8 cellular contexts compared by ENCODE assay signal in genomic region chr6:41039060-41039998, GRCh38. TPM values are rescaled to one million over a fixed set of nuclear protein-coding genes. Genes with fewer than 3 reads are reported as not detected.
DNase-seq lines count a peak whose midpoint lies in the region; ATAC-seq, FAIRE-seq and TF ChIP-seq lines count a peak whose summit lies in the region.

A gene with protein sequence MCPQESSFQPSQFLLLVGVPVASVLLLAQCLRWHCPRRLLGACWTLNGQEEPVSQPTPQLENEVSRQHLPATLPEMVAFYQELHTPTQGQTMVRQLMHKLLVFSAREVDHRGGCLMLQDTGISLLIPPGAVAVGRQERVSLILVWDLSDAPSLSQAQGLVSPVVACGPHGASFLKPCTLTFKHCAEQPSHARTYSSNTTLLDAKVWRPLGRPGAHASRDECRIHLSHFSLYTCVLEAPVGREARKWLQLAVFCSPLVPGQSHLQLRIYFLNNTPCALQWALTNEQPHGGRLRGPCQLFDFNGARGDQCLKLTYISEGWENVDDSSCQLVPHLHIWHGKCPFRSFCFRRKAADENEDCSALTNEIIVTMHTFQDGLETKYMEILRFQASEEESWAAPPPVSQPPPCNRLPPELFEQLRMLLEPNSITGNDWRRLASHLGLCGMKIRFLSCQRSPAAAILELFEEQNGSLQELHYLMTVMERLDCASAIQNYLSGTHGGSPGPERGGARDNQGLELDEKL (minus strand): TSS chr6:41039221. CDS start chr6:41035074, 4,147 bp downstream.

- DNase-seq in DMS53 treated with DMSO at 0.1 percent for 48 hours (lab: John Stamatoyannopoulos, UW; ENCODE audit: unreplicated experiment) (peak; percentile 72), T-cell (peak in 29 of 34 experiments; percentile 12 to 56 (median 43)), K562 (ENCODE audit: extremely low read depth in 1 of 4, low spot score in 3 of 4) (peak; percentile 70 to 82 (median 80)), islet precursor cell (peak; percentile 73), dedifferentiated amniotic fluid mesenchymal stem cell (ENCODE audit: extremely low spot score) (no peak)
- DNase-seq in stimulated activated CD8-positive, alpha-beta memory T cell treated with anti-CD3 and anti-CD28 coated beads, Interleukin-12 subunit alpha, Interleukin-12 subunit beta, amount 100 ng/mL, for 1 hour (ENCODE audit: low read depth), result peak; percentile 37

- H3K36me3 ChIP-seq in HUES48 (ENCODE audit: control insufficient read depth, insufficient read depth, low read length) (no peaks in the 10 kb centered on the region), K562 (ENCODE audit: control insufficient read depth, insufficient read depth, low read length) (no peaks in the 10 kb centered on the region)

- no peak for TF ChIP-seq POLR2A in K562 (conservative IDR thresholded peaks at IDR 0.05)

- H3K9me1 ChIP-seq in K562 (ENCODE audit: control insufficient read depth, insufficient read depth, low read length), result peaks cover 3% of the 10 kb centered on the region

- H3K79me2 ChIP-seq in K562 (ENCODE audit: control insufficient read depth, insufficient read depth, low read length), result no peaks in the 10 kb centered on the region

- TF ChIP-seq EP300 in K562 (IDR thresholded peaks at IDR 0.05; ENCODE audit: low read length), result no peak

- CTCF ChIA-PET in T-cell (lab: Charles Lee) (interaction anchor here (0.6 to 2.0 kb wide), 3 partner anchors 11 to 1174 kb away, joined by 3 to 7 read pairs (median 3); no protein-coding TSS in a partner anchor), K562 (lab: Yijun Ruan, JAX; ENCODE audit: low intra/inter-chr PET ratio) (interaction anchor here (0.7 to 1.5 kb wide), 3 partner anchors 11 to 1174 kb away, joined by 3 to 4 read pairs (median 3); no protein-coding TSS in a partner anchor)

- no peak within 1 kb of the TSS for H3K4me3 Mint-ChIP-seq in T-cell

- H3K27ac ChIP-seq in HUES48 (ENCODE audit: low read depth, low read length) (peak within 1 kb of the TSS; percentile 67), K562 (ENCODE audit: extremely low read depth, low read depth, low read length) (no peak within 1 kb of the TSS)

- 42% methylated on average over 10 of the region's 10 CpGs for WGBS in K562 (ENCODE audit: insufficient coverage, low coverage, missing lambda C conversion rate)

- H3K4me2 ChIP-seq in K562 (ENCODE audit: insufficient read depth, low read length), result no peak within 1 kb of the TSS

- POLR2A ChIA-PET in T-cell (lab: Charles Lee), result no interaction called here
- POLR2A ChIA-PET in K562 (lab: Yijun Ruan, JAX), result interaction anchor here (0.6 to 1.5 kb wide), 4 partner anchors 16 to 1781 kb away, joined by 3 to 4 read pairs (median 3); no protein-coding TSS in a partner anchor

- H3K9me3 Mint-ChIP-seq in T-cell, result no peaks in the 10 kb centered on the region

- no TSS peak for BruUV-seq in K562 (replicated peaks; lab: Mats Ljungman, UMichigan)

- TF ChIP-seq RAD21 in K562 (CRISPR knock-in tag; conservative IDR thresholded peaks at IDR 0.05 in 1 of 2, IDR thresholded peaks at IDR 0.05 in 1 of 2), result peak; percentile 42 to 66

- H3K9me3 ChIP-seq in HUES48 (ENCODE audit: control insufficient read depth, insufficient read depth, low read length) (no peaks in the 10 kb centered on the region), K562 (replicated peaks; ENCODE audit: control insufficient read depth, insufficient read depth, low read depth, low read length) (no peaks in the 10 kb centered on the region)

- intact Hi-C loops in K562 (cut with micrococcal nuclease), result no loop called here

- H3K27me3 ChIP-seq in HUES48 (ENCODE audit: control insufficient read depth, insufficient read depth, low read length), result no peaks in the 10 kb centered on the region
- H3K27me3 ChIP-seq in K562 (ENCODE audit: control insufficient read depth in 2 of 2, insufficient read depth in 2 of 2, low read length in 2 of 2), result peaks cover 0 to 13% of the 10 kb centered on the region in 2 experiments; a peak in 1 of 5 replicates

- peak; percentile 55 to 74 (median 65) for ATAC-seq in T-cell (replicated peaks in 1 of 4)
- ATAC-seq in K562, result peak; percentile 87
- ATAC-seq in HG03520 (IDR thresholded peaks at IDR 0.05; ENCODE audit: unreplicated experiment), result no peak

- H3K4me1 ChIP-seq in HUES48 (ENCODE audit: control insufficient read depth, insufficient read depth, low read length) (peaks cover 6% of the 10 kb centered on the region; the same call in 1 of the 2 replicates), K562 (replicated peaks in 1 of 2; ENCODE audit: control insufficient read depth in 2 of 2, insufficient read depth in 2 of 2, low read length in 2 of 2) (peaks cover 0 to 9% of the 10 kb centered on the region in 2 experiments; a peak in 3 of 5 replicates)

- peaks cover 7% of the 10 kb centered on the region; the same call in 1 of the 2 replicates for H4K20me1 ChIP-seq in K562 (replicated peaks; ENCODE audit: control insufficient read depth, insufficient read depth, low read length)

- H3K27ac Mint-ChIP-seq in T-cell, result no peak within 1 kb of the TSS

- in situ Hi-C loops in K562 (cut with MboI), result loop anchor here (25.0 kb wide), 1 partner anchor 1677 kb away; no protein-coding TSS in a partner anchor

- no peak within 1 kb of the TSS for H2AFZ ChIP-seq in K562 (ENCODE audit: low read depth, low read length)

- FAIRE-seq in K562 (lab: Jason Lieb, UNC), result peak; percentile 90

- H3K4me1 Mint-ChIP-seq in T-cell, result no peaks in the 10 kb centered on the region

- H3K9ac ChIP-seq in HUES48 (ENCODE audit: low read depth, low read length) (no peak within 1 kb of the TSS), K562 (ENCODE audit: insufficient read depth in 1 of 2, low read depth in 2 of 2, low read length in 2 of 2) (no peak within 1 kb of the TSS)

- H3K36me3 Mint-ChIP-seq in T-cell, result peaks cover 11% of the 10 kb centered on the region

- H3K27me3 Mint-ChIP-seq in T-cell, result no peaks in the 10 kb centered on the region

- H3K4me3 ChIP-seq in HUES48 (ENCODE audit: low read depth, low read length) (no peak within 1 kb of the TSS), K562 (no peak within 1 kb of the TSS)

- peak; percentile 85 to 96 (median 91) for TF ChIP-seq CTCF in K562 (IDR thresholded peaks at IDR 0.05 in 2 of 3, conservative IDR thresholded peaks at IDR 0.05 in 1 of 3; ENCODE audit: insufficient read depth in 2 of 3, low read depth in 1 of 3, low read length in 3 of 3)

TF ChIP-seq in K562, 482 proteins besides CTCF, POLR2A, EP300 and RAD21 (continues in another document):
- TF ChIP-seq FOSL1 (tag; conservative IDR thresholded peaks at IDR 0.05) (0 out of 2 replicates have a peak, but pooled peaks have one; percentile 31), ZNF134 (CRISPR knock-in tag; conservative IDR thresholded peaks at IDR 0.05) (0 out of 2 replicates have a peak, but pooled peaks have one; percentile 37)

RNA-seq across cellular contexts. Expression of the gene that starts here (rescaled TPM):
- total RNA-seq in T-cell, result 1 to 10 TPM; 4.3 to 7.3 (median 5.5) TPM
- 2.7 and 3.1 TPM in 2 replicates for total RNA-seq in K562 (2011; cell fraction: chromatin; rRNA removed; ENCODE audit: low replicate concordance)
- total RNA-seq in K562 (2011; cell fraction: nucleolus; rRNA removed), result 1.6 and 2.0 TPM in 2 replicates
- total RNA-seq in K562 (2011; cell fraction: nucleoplasm; rRNA removed), result 2.5 and 3.7 TPM in 2 replicates
- total RNA-seq in K562 (2014; rRNA removed), result 0.33 and 0.95 TPM in 2 replicates
- total RNA-seq in K562 (2014; rRNA removed; fragmentation: Illumina TruSeq; extraction: Trizol), result 0.35 and 0.40 TPM in 2 replicates
- 0.33 and 0.53 TPM in 2 replicates for total RNA-seq in K562 (2015; rRNA removed; fragmentation: Illumina TruSeq; extraction: Trizol)
- total RNA-seq in K562 (2021), result 0.64 and 0.78 TPM in 2 replicates
- polyA plus RNA-seq in K562 (2011; rRNA removed), result 0.82 and 1.7 TPM in 2 replicates
- polyA plus RNA-seq in K562 (2011; cell fraction: cytosol; rRNA removed), result 0.72 and 1.2 TPM in 2 replicates
- polyA plus RNA-seq in K562 (2011; cell fraction: nucleus; rRNA removed), result 7.8 and 9.9 TPM in 2 replicates
- 0.70 and 2.4 TPM in 2 replicates for polyA plus RNA-seq in K562 (2012)
- 0.59 and 0.80 TPM in 2 replicates for polyA plus RNA-seq in K562 (2014; fragmentation: Illumina TruSeq; extraction: Trizol)
- under 1 TPM in 1 of 2 experiments, not detected in 1; 0.07 TPM for polyA plus RNA-seq in K562 (2014; fragmentation: Nextera tagmentation; extraction: Ambion mirVana)
- 1.8 TPM in 2 replicates for polyA plus RNA-seq in K562 (2014; rRNA removed)
- polyA minus RNA-seq in K562 (2011; rRNA and poly(A)+ RNA removed), result 0.21 and 0.39 TPM in 2 replicates
- polyA minus RNA-seq in K562 (2011; cell fraction: cytosol; rRNA and poly(A)+ RNA removed), result not detected in 2 replicates
- polyA minus RNA-seq in K562 (2011; cell fraction: nucleus; rRNA and poly(A)+ RNA removed), result 1.5 and 2.4 TPM in 2 replicates
